ENCODE assay signal across 8 cellular contexts in genomic region chr19:42132851-42133528, GRCh38. TPM values are rescaled to one million over a fixed set of nuclear protein-coding genes. Genes with fewer than 3 reads are reported as not detected.
DNase-seq lines count a peak whose midpoint lies in the region; ATAC-seq and TF ChIP-seq lines count a peak whose summit lies in the region.

No MANE protein-coding gene starts in this region.

- H3K27me3 Mint-ChIP-seq in endodermal cell (ENCODE audit: insufficient read depth) = peaks cover 47% of the 10 kb centered on the region

- peak; percentile 33 for ATAC-seq in HG03521 (IDR thresholded peaks at IDR 0.05; ENCODE audit: unreplicated experiment)
- ATAC-seq in HG03520 (IDR thresholded peaks at IDR 0.05; ENCODE audit: unreplicated experiment) = no peak

- H3K4me1 Mint-ChIP-seq in endodermal cell = peaks cover 3% of the 10 kb centered on the region

- H3K27ac Mint-ChIP-seq in endodermal cell = no peak overlapping the region

- peak; percentile 96 for TF ChIP-seq CTCF in GM10266 (IDR thresholded peaks at IDR 0.05; ENCODE audit: control insufficient read depth, insufficient read depth, low read depth, missing control alignments)
- TF ChIP-seq CTCF in endodermal cell (conservative IDR thresholded peaks at IDR 0.05) = peak; percentile 99

- no peak overlapping the region for H3K27ac ChIP-seq in endodermal cell (ENCODE audit: low read depth, low read length)

- H3K4me3 ChIP-seq in endodermal cell (ENCODE audit: low read length) = peak overlapping the region; percentile 49

- no peaks in the 10 kb centered on the region for H3K9me3 ChIP-seq in endodermal cell (ENCODE audit: control insufficient read depth, low read length)

- no peaks in the 10 kb centered on the region for H3K36me3 Mint-ChIP-seq in endodermal cell (ENCODE audit: low read depth)

- DNase-seq in GM10266 (ENCODE audit: extremely low spot score) (peak; percentile 86), NCI-H82 treated with DMSO at 0.1 percent for 48 hours (lab: John Stamatoyannopoulos, UW; ENCODE audit: unreplicated experiment) (peak; percentile 22), endodermal cell (peak; percentile 95), middle frontal gyrus (ENCODE audit: extremely low spot score, low spot score) (peak; percentile 59)
- peak; percentile 61 to 67 for DNase-seq in activated CD8-positive, alpha-beta memory T cell treated with anti-CD3 and anti-CD28 coated beads for 4 hours (ENCODE audit: low read depth in 2 of 2)
- DNase-seq in stimulated activated CD8-positive, alpha-beta memory T cell treated with anti-CD3 and anti-CD28 coated beads, Interleukin-2, amount 100 ng/mL, for 48 hours (ENCODE audit: low read depth in 2 of 2) = peak; percentile 71 to 79

- no peaks in the 10 kb centered on the region for H3K4me1 ChIP-seq in endodermal cell (ENCODE audit: control insufficient read depth, insufficient read depth, low read length)

- no peak overlapping the region for H3K9ac ChIP-seq in endodermal cell (ENCODE audit: extremely low read depth, low read length, poor library complexity, severe bottlenecking)

- 0 to 10% methylated on average over 4 to 46 of the region's 46 CpGs for WGBS in endodermal cell (ENCODE audit: insufficient coverage in 1 of 2, insufficient read length in 1 of 2), 2 experiments

- H3K4me3 Mint-ChIP-seq in endodermal cell = peak overlapping the region; percentile 36

- H3K27me3 ChIP-seq in endodermal cell (ENCODE audit: control insufficient read depth, insufficient read depth, low read length, poor library complexity, severe bottlenecking) = peaks cover 36% of the 10 kb centered on the region

- H3K9me3 Mint-ChIP-seq in endodermal cell = no peaks in the 10 kb centered on the region

- no peaks in the 10 kb centered on the region for H3K36me3 ChIP-seq in endodermal cell (ENCODE audit: control insufficient read depth, insufficient read depth, low read length)

RNA-seq across cellular contexts. Expression of gene POU2F2, which starts 0.7 kb away (rescaled TPM):
- 1 to 10 TPM; 1.8 to 2.6 TPM for total RNA-seq in endodermal cell
- 9.7 TPM for polyA plus RNA-seq in endodermal cell (2013, experiment 1 of 2)
- 7.1 TPM for polyA plus RNA-seq in endodermal cell (2013, experiment 2 of 2)

RNA-seq across cellular contexts. Expression of gene ZNF574, which starts 57.0 kb away (rescaled TPM):
- total RNA-seq in endodermal cell = 10 to 100 TPM; 20.9 to 22.1 TPM
- polyA plus RNA-seq in endodermal cell (2013, experiment 1 of 2) = 21.0 TPM
- polyA plus RNA-seq in endodermal cell (2013, experiment 2 of 2) = 18.5 TPM

Comparison
In these comparisons a context has a peak if more than half of its experiments do, and no peak if none do; other contexts are left out.
1. DNase-seq: peak in every context shown above with its lines; median percentile 95 in endodermal cell; 86 in GM10266; 75 in stimulated activated CD8-positive, alpha-beta memory T cell treated with anti-CD3 and anti-CD28 coated beads, Interleukin-2, amount 100 ng/mL, for 48 hours; 64 in activated CD8-positive, alpha-beta memory T cell treated with anti-CD3 and anti-CD28 coated beads for 4 hours; 59 in middle frontal gyrus; 22 in NCI-H82 treated with DMSO at 0.1 percent for 48 hours.